1 cellular context compared by ENCODE assay signal in the genomic region with DNA sequence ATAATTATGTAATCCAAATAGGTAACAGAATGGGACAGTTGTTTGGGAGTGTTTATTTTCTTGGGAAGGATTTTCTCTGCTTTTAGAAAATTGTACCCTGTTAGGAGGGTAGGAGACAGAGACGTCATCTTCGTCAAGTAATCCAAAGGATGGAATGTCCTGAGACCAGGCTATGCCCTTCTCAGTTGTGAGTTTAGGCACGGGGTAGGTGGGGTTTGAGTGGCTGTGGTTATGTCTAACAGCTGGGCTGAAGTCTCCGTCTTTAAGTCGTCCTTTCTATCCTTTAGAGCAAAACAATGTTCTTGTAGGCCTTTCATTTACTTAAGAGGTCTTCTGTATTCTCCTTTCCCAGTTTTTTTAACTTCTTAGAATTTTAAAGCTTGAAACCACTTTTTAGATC.
TF ChIP-seq lines count a peak whose summit lies in the region.

No MANE protein-coding gene starts in this region.

TF ChIP-seq in WTC11, 78 proteins besides CTCF, POLR2A, EP300 and RAD21 (continued from another document):
- no peak for TF ChIP-seq CDX4 (CRISPR knock-in tag; IDR thresholded peaks at IDR 0.05; ENCODE audit: borderline replicate concordance)
- no peak for TF ChIP-seq NR1H2 (CRISPR knock-in tag; IDR thresholded peaks at IDR 0.05)
- TF ChIP-seq ETV6 (CRISPR knock-in tag; IDR thresholded peaks at IDR 0.05), result no peak
- TF ChIP-seq CBFB (CRISPR knock-in tag; IDR thresholded peaks at IDR 0.05; ENCODE audit: low read depth), result no peak
- no peak for TF ChIP-seq CREM (CRISPR knock-in tag; IDR thresholded peaks at IDR 0.05)
- TF ChIP-seq ERG (CRISPR knock-in tag; IDR thresholded peaks at IDR 0.05), result no peak
